In the genomic region with DNA sequence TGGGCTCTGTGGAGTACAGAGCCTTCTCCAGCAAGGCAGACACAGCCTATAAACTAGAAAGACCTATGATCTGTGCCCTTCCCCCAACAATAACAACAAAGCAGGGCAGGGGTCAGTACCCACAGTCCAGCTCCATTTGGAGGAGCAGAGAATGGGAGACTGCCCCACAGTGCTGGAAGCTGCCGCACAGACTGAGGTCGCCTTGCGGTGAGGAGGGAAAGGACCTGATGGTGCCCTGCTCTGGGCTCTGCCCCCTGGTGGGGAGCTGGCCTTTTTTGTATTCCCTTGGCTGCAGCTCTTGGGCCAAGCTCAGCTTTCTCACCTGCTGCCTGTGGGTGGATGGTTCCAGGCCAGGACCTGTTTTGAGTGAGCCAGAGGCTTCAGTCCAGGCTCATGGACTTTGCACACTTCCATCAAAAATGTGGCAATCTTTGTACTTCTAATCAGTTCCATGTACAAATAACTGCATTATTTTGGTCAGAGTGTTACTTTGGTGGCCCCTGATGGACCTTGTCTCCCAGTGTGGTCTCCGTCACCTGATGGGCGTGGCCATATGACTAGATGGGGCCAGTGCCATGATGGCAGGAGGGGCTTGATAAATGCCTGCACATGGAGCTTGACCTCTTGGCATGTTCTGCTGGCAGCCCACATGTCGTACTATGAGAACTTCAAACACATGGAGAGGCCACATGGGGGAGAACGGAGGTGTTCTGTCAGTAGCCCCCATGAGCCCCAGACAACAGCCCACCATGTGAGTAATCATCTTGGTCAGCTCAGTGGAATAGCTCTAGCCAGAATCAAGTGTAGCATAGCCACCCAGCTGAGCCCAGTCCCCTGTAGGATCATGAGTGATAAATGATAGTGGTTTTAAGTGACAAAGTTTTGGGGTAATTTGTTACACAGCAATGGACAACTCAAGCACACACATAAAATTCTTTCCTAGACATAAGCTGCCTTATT, we compare ENCODE assay signal across 8 cellular contexts. TPM values are rescaled to one million over a fixed set of nuclear protein-coding genes. Genes with fewer than 3 reads are reported as not detected.
A peak's percentile ranks its signal among the peaks of the same experiment; 100 is the strongest.
DNase-seq lines count a peak whose midpoint lies in the region; ATAC-seq and TF ChIP-seq lines count a peak whose summit lies in the region.

No MANE protein-coding gene starts in this region.

- no peak overlapping the region for H3K4me3 Mint-ChIP-seq in progenitor cell of endocrine pancreas (ENCODE audit: low read depth)

- H3K4me3 ChIP-seq in OCI-LY3 (ENCODE audit: low read length) (no peak overlapping the region), fibroblast of lung (replicated peaks in 1 of 4; ENCODE audit: control extremely low read depth in 1 of 4, insufficient read depth in 1 of 4, low read depth in 3 of 4, low read length in 4 of 4) (no peak overlapping the region)

- H2AFZ ChIP-seq in OCI-LY3 (ENCODE audit: low read depth, low read length) (no peak overlapping the region), fibroblast of lung (ENCODE audit: low read length) (no peak overlapping the region)

- H3K4me1 Mint-ChIP-seq in progenitor cell of endocrine pancreas (ENCODE audit: low read depth) = peaks cover 5% of the 10 kb centered on the region

- no peak overlapping the region for H3K27ac Mint-ChIP-seq in progenitor cell of endocrine pancreas

- no peaks in the 10 kb centered on the region for H3K9me3 ChIP-seq in OCI-LY3 (ENCODE audit: insufficient read depth, low read length)
- H3K9me3 ChIP-seq in fibroblast of lung (ENCODE audit: control insufficient read depth, insufficient read depth, low read depth, low read length) = no peaks in the 10 kb centered on the region

- DNase-seq in activated T-cell treated with anti-CD3 and anti-CD28 coated beads for 48 hours (ENCODE audit: low read depth) (peak; percentile 58), fibroblast of lung (ENCODE audit: low read depth in 2 of 2) (peak; percentile 21 to 53), progenitor cell of endocrine pancreas (ENCODE audit: low spot score, unreplicated experiment) (peak; percentile 57), COR-L47 (lab: John Stamatoyannopoulos, UW) (no peak)

- no peaks in the 10 kb centered on the region for H3K27me3 Mint-ChIP-seq in progenitor cell of endocrine pancreas

- H3K79me2 ChIP-seq in OCI-LY3 (ENCODE audit: low read length) (no peaks in the 10 kb centered on the region), fibroblast of lung (ENCODE audit: control insufficient read depth, insufficient read depth, low read length) (no peaks in the 10 kb centered on the region)

- no peaks in the 10 kb centered on the region for H3K4me1 ChIP-seq in OCI-LY3 (ENCODE audit: low read length)
- H3K4me1 ChIP-seq in fibroblast of lung (ENCODE audit: control insufficient read depth, extremely low read depth, insufficient read depth, low read length) = peaks cover 12% of the 10 kb centered on the region

- no peaks in the 10 kb centered on the region for H3K27me3 ChIP-seq in OCI-LY3 (ENCODE audit: low read depth, low read length)
- H3K27me3 ChIP-seq in fibroblast of lung (ENCODE audit: control insufficient read depth, insufficient read depth, low read length) = no peaks in the 10 kb centered on the region

- no peaks in the 10 kb centered on the region for H3K36me3 Mint-ChIP-seq in progenitor cell of endocrine pancreas (ENCODE audit: insufficient read depth)

- H3K27ac ChIP-seq in C4-2B = no peak overlapping the region
- H3K27ac ChIP-seq in OCI-LY3 (ENCODE audit: low read length) = no peak overlapping the region
- H3K27ac ChIP-seq in fibroblast of lung (ENCODE audit: insufficient read depth, low read length) = no peak overlapping the region

- ATAC-seq in GM21529 (IDR thresholded peaks at IDR 0.05; ENCODE audit: unreplicated experiment) (peak; percentile 77), GM21447 (IDR thresholded peaks at IDR 0.05; ENCODE audit: unreplicated experiment) (no peak)

- H4K20me1 ChIP-seq in OCI-LY3 (ENCODE audit: insufficient read depth, low read length) (no peaks in the 10 kb centered on the region), fibroblast of lung (ENCODE audit: control insufficient read depth, extremely low read depth, insufficient read depth, low read length) (no peaks in the 10 kb centered on the region)

- H3K4me2 ChIP-seq in OCI-LY3 (ENCODE audit: low read length) = no peak overlapping the region
- H3K4me2 ChIP-seq in fibroblast of lung (ENCODE audit: extremely low read depth, insufficient read depth, low read length) = no peak overlapping the region

- H3K9ac ChIP-seq in OCI-LY3 (ENCODE audit: low read length) (no peak overlapping the region), fibroblast of lung (ENCODE audit: insufficient read depth, low read length) (no peak overlapping the region)

- H3K36me3 ChIP-seq in OCI-LY3 (replicated peaks; ENCODE audit: low read depth, low read length) = no peaks in the 10 kb centered on the region
- peaks cover 11% of the 10 kb centered on the region for H3K36me3 ChIP-seq in fibroblast of lung (ENCODE audit: control insufficient read depth, insufficient read depth, low read length)

- H3K9me3 Mint-ChIP-seq in progenitor cell of endocrine pancreas (ENCODE audit: low read depth) = no peaks in the 10 kb centered on the region

- TF ChIP-seq CTCF in C4-2B (conservative IDR thresholded peaks at IDR 0.05) (peak; percentile 80), OCI-LY3 (IDR thresholded peaks at IDR 0.05; ENCODE audit: low read depth, low read length) (peak; percentile 39), fibroblast of lung (conservative IDR thresholded peaks at IDR 0.05 in 1 of 2, IDR thresholded peaks at IDR 0.05 in 1 of 2; ENCODE audit: low read depth in 1 of 2, low read length in 2 of 2) (peak; percentile 36 to 60), progenitor cell of endocrine pancreas (IDR thresholded peaks at IDR 0.05; ENCODE audit: unreplicated experiment) (peak; percentile 81)

RNA-seq across cellular contexts. Expression of gene B9D1, which starts 24.2 kb away (rescaled TPM):
- 20.8 and 38.5 TPM in 2 replicates for total RNA-seq in fibroblast of lung
- 32.0 and 35.7 TPM in 2 replicates for polyA plus RNA-seq in fibroblast of lung
- 31.6 and 38.4 TPM in 2 replicates for polyA plus RNA-seq in fibroblast of lung (2012)
- polyA minus RNA-seq in fibroblast of lung (ENCODE audit: low replicate concordance) = 32.5 and 35.0 TPM in 2 replicates
- total RNA-seq in progenitor cell of endocrine pancreas = 27.3 and 29.9 TPM in 2 replicates

RNA-seq across cellular contexts. Expression of gene MAPK7, which starts 40.0 kb away (rescaled TPM):
- total RNA-seq in fibroblast of lung (10.3 and 18.8 TPM in 2 replicates), progenitor cell of endocrine pancreas (39.0 and 41.8 TPM in 2 replicates)
- polyA plus RNA-seq in fibroblast of lung = 12.8 and 13.8 TPM in 2 replicates
- polyA plus RNA-seq in fibroblast of lung (2012) = 20.8 and 22.3 TPM in 2 replicates
- 134 and 160 TPM in 2 replicates for polyA minus RNA-seq in fibroblast of lung (ENCODE audit: low replicate concordance)

RNA-seq across cellular contexts. Expression of gene MFAP4, which starts 48.7 kb away (rescaled TPM):
- total RNA-seq in fibroblast of lung = 81.3 and 137 TPM in 2 replicates
- 37.8 and 53.3 TPM in 2 replicates for polyA plus RNA-seq in fibroblast of lung
- polyA plus RNA-seq in fibroblast of lung (2012) = 79.0 and 125 TPM in 2 replicates
- polyA minus RNA-seq in fibroblast of lung (ENCODE audit: low replicate concordance) = 68.3 and 70.7 TPM in 2 replicates
- 2.3 and 2.5 TPM in 2 replicates for total RNA-seq in progenitor cell of endocrine pancreas

Comparison
In these comparisons a context has a peak if more than half of its experiments do, and no peak if none do; other contexts are left out.
1. RNA of gene MFAP4, which starts 48.7 kb away (total RNA-seq): 81.3 to 137 TPM in fibroblast of lung; 2.3 to 2.5 TPM in progenitor cell of endocrine pancreas; every median in the first group is over 10 times any median in the second.
2. Peak in every context shown above with its lines, with median percentiles within 50 percentile points of each other: CTCF ChIP-seq.